Comparison of ENCODE assay signal across 8 cellular contexts in the genomic region with DNA sequence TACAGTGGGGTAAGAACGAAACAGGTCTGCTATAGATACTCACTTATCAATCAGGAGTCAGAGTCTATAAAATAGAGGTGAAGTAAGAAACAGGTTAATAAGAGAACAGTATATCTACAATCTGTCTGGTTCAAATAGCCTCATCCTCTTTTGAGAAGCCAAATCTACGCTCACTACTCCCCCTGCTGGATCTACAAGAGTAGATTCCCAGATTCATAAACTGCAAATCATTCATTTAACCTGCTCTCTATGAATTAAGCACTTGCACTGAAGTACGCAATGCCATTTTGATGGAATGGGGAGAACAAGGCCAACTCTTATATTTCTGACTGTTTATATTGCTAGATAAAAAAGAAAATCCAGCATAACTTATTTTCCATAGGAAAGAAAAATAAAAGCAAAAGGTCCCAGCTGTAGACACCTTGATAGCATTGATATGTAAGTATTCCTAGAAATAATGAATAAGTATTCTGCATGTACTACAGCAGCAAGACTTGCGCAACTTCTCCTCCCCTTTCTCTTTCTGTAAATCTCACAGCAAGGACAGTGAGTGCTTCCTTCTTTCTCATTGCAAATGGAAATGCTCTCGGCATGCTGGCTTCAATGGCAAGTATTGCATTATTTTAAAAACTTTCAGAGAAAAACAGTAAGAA.
DNase-seq lines count a peak whose midpoint lies in the region; ATAC-seq, FAIRE-seq and TF ChIP-seq lines count a peak whose summit lies in the region.

No MANE protein-coding gene starts in this region.

- H3K4me1 ChIP-seq in cardiac muscle cell (ENCODE audit: low read depth) (no peaks in the 10 kb centered on the region), PC-3 (ENCODE audit: insufficient read depth, low read length) (peaks cover 25% of the 10 kb centered on the region)

- H3F3A ChIP-seq in PC-3 (ENCODE audit: low read length, unreplicated experiment), result no peaks in the 10 kb centered on the region

- no peak overlapping the region for H3K9ac ChIP-seq in PC-3 (ENCODE audit: low read length)

- POLR2A ChIA-PET in PC-3 (lab: Charles Lee; ENCODE audit: unreplicated experiment), result no interaction called here

- no peak overlapping the region for H3K27ac Mint-ChIP-seq in nephron

- intact Hi-C loops in cardiac septum (cut with DNase I) (loop anchor here (5.0 to 10.0 kb wide), 2 partner anchors 87 to 185 kb away; no protein-coding TSS in a partner anchor), PC-3 (cut with micrococcal nuclease) (loop anchor here (1.0 to 5.0 kb wide), 4 partner anchors 29 to 190 kb away; no protein-coding TSS in a partner anchor)

- CTCF ChIA-PET in PC-3 (lab: Charles Lee), result interaction anchor here (0.6 to 2.0 kb wide), 3 partner anchors 86 to 94 kb away, joined by 3 to 6 read pairs (median 4); no protein-coding TSS in a partner anchor

- peaks cover 8% of the 10 kb centered on the region for H3K4me1 Mint-ChIP-seq in nephron

- H3K4me3 Mint-ChIP-seq in nephron, result no peak overlapping the region

- H2AFZ ChIP-seq in PC-3 (ENCODE audit: low read length), result no peak overlapping the region

- peak; percentile 77 for TF ChIP-seq CTCF in cardiac muscle cell (IDR thresholded peaks at IDR 0.05; ENCODE audit: low read depth, low read length)
- peak; percentile 74 for TF ChIP-seq CTCF in PC-3 (conservative IDR thresholded peaks at IDR 0.05; ENCODE audit: low read depth, low read length)
- TF ChIP-seq CTCF in nephron (IDR thresholded peaks at IDR 0.05; ENCODE audit: unreplicated experiment in 3 of 3), result peak; percentile 71 to 86 (median 75)

- H3K36me3 ChIP-seq in cardiac muscle cell (no peaks in the 10 kb centered on the region), PC-3 (ENCODE audit: low read depth, low read length) (no peaks in the 10 kb centered on the region)

- BruUV-seq in PC-3 (replicated peaks; lab: Mats Ljungman, UMichigan), result no TSS peak

- H3K79me2 ChIP-seq in PC-3 (ENCODE audit: low read length), result no peaks in the 10 kb centered on the region

- no peaks in the 10 kb centered on the region for H3K9me3 Mint-ChIP-seq in nephron

- H3K9me3 ChIP-seq in cardiac muscle cell (ENCODE audit: low read depth), result no peaks in the 10 kb centered on the region
- H3K9me3 ChIP-seq in PC-3 (ENCODE audit: low read length), result no peaks in the 10 kb centered on the region

- no peak overlapping the region for H3K4me2 ChIP-seq in PC-3 (ENCODE audit: low read length)

- DNase-seq in cardiac muscle cell (ENCODE audit: low read depth in 1 of 2, low spot score in 1 of 2) (peak; percentile 65 to 69), cardiac septum (ENCODE audit: low spot score) (no peak), HuH-7.5 (ENCODE audit: low spot score) (peak; percentile 30), PC-3 (peak; percentile 64), activated T-cell treated with anti-CD3 and anti-CD28 coated beads for 4 hours (no peak)

- H3K27ac ChIP-seq in cardiac muscle cell (no peak overlapping the region), PC-3 (ENCODE audit: low read length) (no peak overlapping the region)

- H3K4me3 ChIP-seq in cardiac muscle cell (no peak overlapping the region), PC-3 (ENCODE audit: low read length) (no peak overlapping the region)

- no peaks in the 10 kb centered on the region for H3K36me3 Mint-ChIP-seq in nephron (ENCODE audit: low read depth)

- ATAC-seq in GM21723 (IDR thresholded peaks at IDR 0.05; ENCODE audit: unreplicated experiment) (peak; percentile 82), PC-3 (peak; percentile 33; the same call in 1 of the 2 replicates)

- H3K27me3 ChIP-seq in cardiac muscle cell (peaks cover 10% of the 10 kb centered on the region), PC-3 (ENCODE audit: low read length) (no peaks in the 10 kb centered on the region)

- peaks cover 6% of the 10 kb centered on the region for H3K27me3 Mint-ChIP-seq in nephron (ENCODE audit: low read depth)

- FAIRE-seq in endometrium (lab: Jason Lieb, UNC), result peak; percentile 70

- no peaks in the 10 kb centered on the region for H4K20me1 ChIP-seq in PC-3 (ENCODE audit: low read length)

- H3K9me2 ChIP-seq in PC-3 (replicated peaks; ENCODE audit: low read length), result no peaks in the 10 kb centered on the region

Comparison
In these comparisons a context has a peak if more than half of its experiments do, and no peak if none do; other contexts are left out.
1. DNase-seq: peak in cardiac muscle cell (2 of 2), HuH-7.5 (single experiment) and PC-3 (single experiment); none in cardiac septum (single experiment) and activated T-cell treated with anti-CD3 and anti-CD28 coated beads for 4 hours (single experiment).
2. Peak in every context shown above with its lines, with median percentiles within 50 percentile points of each other: CTCF ChIP-seq.